ENCODE assay signal across 10 cellular contexts in the genomic region with DNA sequence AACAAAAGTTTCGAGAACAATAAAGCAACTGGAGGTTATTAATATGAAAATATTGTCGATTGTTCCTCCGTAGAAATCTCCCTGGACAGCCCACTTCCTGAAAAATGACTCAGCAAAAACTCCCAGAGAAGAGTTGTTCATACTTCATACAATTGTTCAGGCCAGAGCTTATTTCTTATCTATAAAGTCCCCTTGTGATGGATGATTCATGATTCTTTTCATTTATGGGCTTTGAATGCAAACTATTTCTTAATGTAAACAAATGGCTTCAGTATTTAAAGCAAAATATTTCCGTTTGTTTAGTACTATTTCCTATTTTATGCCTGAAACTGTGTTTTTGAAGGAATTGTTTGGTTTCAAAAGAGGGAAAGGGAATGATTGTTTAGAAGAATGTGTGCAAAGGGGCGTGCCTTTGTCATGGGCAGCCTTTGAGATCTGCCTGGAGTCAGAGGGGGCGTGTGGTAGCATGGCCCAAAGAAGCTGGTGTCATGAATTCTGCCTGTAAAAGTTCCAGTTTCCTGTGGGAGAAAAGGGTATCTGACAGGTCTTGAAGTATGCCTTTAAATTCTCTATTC. TPM values are rescaled to one million over a fixed set of nuclear protein-coding genes. Genes with fewer than 3 reads are reported as not detected.
A peak's percentile ranks its signal among the peaks of the same experiment; 100 is the strongest.
DNase-seq lines count a peak whose midpoint lies in the region; ATAC-seq and TF ChIP-seq lines count a peak whose summit lies in the region.
"Had no signal": no experiment of that assay in that cellular context is flagged by ENCODE, and none has a peak within 500 bp of the region (broad histone marks: within the 10 kb centered on the region; RNA-seq: fewer than 3 reads in every experiment).

No MANE protein-coding gene starts in this region.

- TF ChIP-seq CTCF in HEK293 (tag by site-specific recombination; IDR thresholded peaks at IDR 0.05) (no peak), omental fat pad (IDR thresholded peaks at IDR 0.05) (no peak)

- no peaks in the 10 kb centered on the region for H3K9me3 ChIP-seq in HEK293 (ENCODE audit: control insufficient read depth, insufficient read depth, low read depth, low read length)

- peak overlapping the region; percentile 8 for H3K4me3 Mint-ChIP-seq in activated T-helper 17 cell treated with anti-CD3 and anti-CD28 coated beads, Interleukin-2, amount 50 U/mL, for 72 hours

- ATAC-seq in activated T-helper 17 cell treated with anti-CD3 and anti-CD28 coated beads, Interleukin-2, amount 50 U/mL, for 72 hours (replicated peaks) = peak; percentile 64
- ATAC-seq in omental fat pad (ENCODE audit: low FRiP score) (no peak), HG03135 (IDR thresholded peaks at IDR 0.05; ENCODE audit: unreplicated experiment) (no peak), HG02798 (IDR thresholded peaks at IDR 0.05; ENCODE audit: poor library complexity, unreplicated experiment) (no peak)

- peaks cover 11% of the 10 kb centered on the region for H3K4me1 Mint-ChIP-seq in activated T-helper 17 cell treated with anti-CD3 and anti-CD28 coated beads, Interleukin-2, amount 50 U/mL, for 72 hours

- peaks cover under 1% of the 10 kb centered on the region for H3K27me3 Mint-ChIP-seq in activated T-helper 17 cell treated with anti-CD3 and anti-CD28 coated beads, Interleukin-2, amount 50 U/mL, for 72 hours

- no peaks in the 10 kb centered on the region for H3K9me3 Mint-ChIP-seq in activated T-helper 17 cell treated with anti-CD3 and anti-CD28 coated beads, Interleukin-2, amount 50 U/mL, for 72 hours
- H3K9me3 Mint-ChIP-seq: IgD-negative memory B cell had no signal

- H3K27ac Mint-ChIP-seq in activated T-helper 17 cell treated with anti-CD3 and anti-CD28 coated beads, Interleukin-2, amount 50 U/mL, for 72 hours = peak overlapping the region; percentile 44
- H3K27ac Mint-ChIP-seq: IgD-negative memory B cell had no signal

- H3K36me3 Mint-ChIP-seq in activated T-helper 17 cell treated with anti-CD3 and anti-CD28 coated beads, Interleukin-2, amount 50 U/mL, for 72 hours (ENCODE audit: low read depth) = no peaks in the 10 kb centered on the region

- H3K4me3 ChIP-seq in HEK293 (ENCODE audit: low read depth, low read length) = no peak overlapping the region

- no peaks in the 10 kb centered on the region for H3K4me1 ChIP-seq in HEK293 (ENCODE audit: control insufficient read depth, insufficient read depth, low read length)

- no peaks in the 10 kb centered on the region for H3K36me3 ChIP-seq in HEK293 (ENCODE audit: control insufficient read depth in 2 of 2, insufficient read depth in 1 of 2, low read length in 2 of 2)

- POLR2A ChIA-PET in HEK293 (lab: Yijun Ruan, JAX) = no interaction called here

- H3K27ac ChIP-seq in HEK293 (ENCODE audit: extremely low read depth, low read depth, low read length) = no peak overlapping the region

- DNase-seq in A172 (ENCODE audit: low spot score) = peak; percentile 89
- DNase-seq in kidney glomerular epithelial cell (lab: John Stamatoyannopoulos, UW) = peak; percentile 60
- DNase-seq in omental fat pad (ENCODE audit: low spot score) = no peak
- no peak for DNase-seq in activated effector memory CD4-positive, alpha-beta T cell treated with anti-CD3 and anti-CD28 coated beads, Interleukin-2, amount 50 U/mL, for 16 hours
- DNase-seq: activated naive CD4-positive, alpha-beta T cell treated with Interleukin-2 at 50 U/mL for 16 hours had no signal

- CTCF ChIA-PET in HEK293 (lab: Yijun Ruan, JAX) = interaction anchor here (0.6 to 2.1 kb wide), 9 partner anchors 13 to 940 kb away, joined by 3 to 17 read pairs (median 4); no protein-coding TSS in a partner anchor

TF ChIP-seq in HEK293, 187 proteins besides CTCF, POLR2A, EP300 and RAD21 (continues in another document):
- TF ChIP-seq ZNF335 (tag by site-specific recombination; conservative IDR thresholded peaks at IDR 0.05) = peak; percentile 75; the same call in 1 of the 2 replicates
- TF ChIP-seq, protein P1, sequence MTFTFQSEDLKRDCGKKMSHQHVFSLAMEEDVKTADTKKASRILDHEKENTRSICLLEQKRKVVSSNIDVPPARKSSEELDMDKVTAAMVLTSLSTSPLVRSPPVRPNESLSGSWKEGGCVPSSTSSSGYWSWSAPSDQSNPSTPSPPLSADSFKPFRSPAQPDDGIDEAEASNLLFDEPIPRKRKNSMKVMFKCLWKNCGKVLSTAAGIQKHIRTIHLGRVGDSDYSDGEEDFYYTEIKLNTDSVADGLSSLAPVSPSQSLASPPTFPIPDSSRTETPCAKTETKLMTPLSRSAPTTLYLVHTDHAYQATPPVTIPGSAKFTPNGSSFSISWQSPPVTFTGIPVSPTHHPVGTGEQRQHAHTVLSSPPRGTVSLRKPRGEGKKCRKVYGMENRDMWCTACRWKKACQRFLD (tag by site-specific recombination; IDR thresholded peaks at IDR 0.05) = no peak
- no peak for TF ChIP-seq ZNF610 (tag by site-specific recombination; IDR thresholded peaks at IDR 0.05; ENCODE audit: borderline replicate concordance)
- TF ChIP-seq, protein P2, sequence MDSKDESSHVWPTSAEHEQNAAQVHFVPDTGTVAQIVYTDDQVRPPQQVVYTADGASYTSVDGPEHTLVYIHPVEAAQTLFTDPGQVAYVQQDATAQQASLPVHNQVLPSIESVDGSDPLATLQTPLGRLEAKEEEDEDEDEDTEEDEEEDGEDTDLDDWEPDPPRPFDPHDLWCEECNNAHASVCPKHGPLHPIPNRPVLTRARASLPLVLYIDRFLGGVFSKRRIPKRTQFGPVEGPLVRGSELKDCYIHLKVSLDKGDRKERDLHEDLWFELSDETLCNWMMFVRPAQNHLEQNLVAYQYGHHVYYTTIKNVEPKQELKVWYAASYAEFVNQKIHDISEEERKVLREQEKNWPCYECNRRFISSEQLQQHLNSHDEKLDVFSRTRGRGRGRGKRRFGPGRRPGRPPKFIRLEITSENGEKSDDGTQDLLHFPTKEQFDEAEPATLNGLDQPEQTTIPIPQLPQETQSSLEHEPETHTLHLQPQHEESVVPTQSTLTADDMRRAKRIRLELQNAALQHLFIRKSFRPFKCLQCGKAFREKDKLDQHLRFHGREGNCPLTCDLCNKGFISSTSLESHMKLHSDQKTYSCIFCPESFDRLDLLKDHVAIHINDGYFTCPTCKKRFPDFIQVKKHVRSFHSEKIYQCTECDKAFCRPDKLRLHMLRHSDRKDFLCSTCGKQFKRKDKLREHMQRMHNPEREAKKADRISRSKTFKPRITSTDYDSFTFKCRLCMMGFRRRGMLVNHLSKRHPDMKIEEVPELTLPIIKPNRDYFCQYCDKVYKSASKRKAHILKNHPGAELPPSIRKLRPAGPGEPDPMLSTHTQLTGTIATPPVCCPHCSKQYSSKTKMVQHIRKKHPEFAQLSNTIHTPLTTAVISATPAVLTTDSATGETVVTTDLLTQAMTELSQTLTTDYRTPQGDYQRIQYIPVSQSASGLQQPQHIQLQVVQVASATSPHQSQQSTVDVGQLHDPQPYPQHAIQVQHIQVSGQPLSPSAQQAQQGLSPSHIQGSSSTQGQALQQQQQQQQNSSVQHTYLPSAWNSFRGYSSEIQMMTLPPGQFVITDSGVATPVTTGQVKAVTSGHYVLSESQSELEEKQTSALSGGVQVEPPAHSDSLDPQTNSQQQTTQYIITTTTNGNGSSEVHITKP (tag by site-specific recombination; IDR thresholded peaks at IDR 0.05) = no peak
- TF ChIP-seq MZF1 (tag by site-specific recombination; IDR thresholded peaks at IDR 0.05; ENCODE audit: borderline replicate concordance) = peak; percentile 60; the same call in 1 of the 2 replicates
- no peak for TF ChIP-seq ZNF223 (tag by site-specific recombination; IDR thresholded peaks at IDR 0.05)
- no peak for TF ChIP-seq BCL11A (tag by site-specific recombination; IDR thresholded peaks at IDR 0.05; ENCODE audit: low read depth)
- no peak for TF ChIP-seq IKZF3 (tag by site-specific recombination; IDR thresholded peaks at IDR 0.05)
- no peak for TF ChIP-seq ZFP3 (tag by site-specific recombination; IDR thresholded peaks at IDR 0.05; ENCODE audit: low read depth)
- 0 out of 2 replicates have a peak, but pooled peaks have one; percentile 32 for TF ChIP-seq KLF9 (tag by site-specific recombination; IDR thresholded peaks at IDR 0.05; ENCODE audit: low read depth)
- TF ChIP-seq, protein P3, sequence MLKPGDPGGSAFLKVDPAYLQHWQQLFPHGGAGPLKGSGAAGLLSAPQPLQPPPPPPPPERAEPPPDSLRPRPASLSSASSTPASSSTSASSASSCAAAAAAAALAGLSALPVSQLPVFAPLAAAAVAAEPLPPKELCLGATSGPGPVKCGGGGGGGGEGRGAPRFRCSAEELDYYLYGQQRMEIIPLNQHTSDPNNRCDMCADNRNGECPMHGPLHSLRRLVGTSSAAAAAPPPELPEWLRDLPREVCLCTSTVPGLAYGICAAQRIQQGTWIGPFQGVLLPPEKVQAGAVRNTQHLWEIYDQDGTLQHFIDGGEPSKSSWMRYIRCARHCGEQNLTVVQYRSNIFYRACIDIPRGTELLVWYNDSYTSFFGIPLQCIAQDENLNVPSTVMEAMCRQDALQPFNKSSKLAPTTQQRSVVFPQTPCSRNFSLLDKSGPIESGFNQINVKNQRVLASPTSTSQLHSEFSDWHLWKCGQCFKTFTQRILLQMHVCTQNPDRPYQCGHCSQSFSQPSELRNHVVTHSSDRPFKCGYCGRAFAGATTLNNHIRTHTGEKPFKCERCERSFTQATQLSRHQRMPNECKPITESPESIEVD (tag by site-specific recombination; IDR thresholded peaks at IDR 0.05) = peak; percentile 40; the same call in 1 of the 2 replicates
- TF ChIP-seq, protein P4, sequence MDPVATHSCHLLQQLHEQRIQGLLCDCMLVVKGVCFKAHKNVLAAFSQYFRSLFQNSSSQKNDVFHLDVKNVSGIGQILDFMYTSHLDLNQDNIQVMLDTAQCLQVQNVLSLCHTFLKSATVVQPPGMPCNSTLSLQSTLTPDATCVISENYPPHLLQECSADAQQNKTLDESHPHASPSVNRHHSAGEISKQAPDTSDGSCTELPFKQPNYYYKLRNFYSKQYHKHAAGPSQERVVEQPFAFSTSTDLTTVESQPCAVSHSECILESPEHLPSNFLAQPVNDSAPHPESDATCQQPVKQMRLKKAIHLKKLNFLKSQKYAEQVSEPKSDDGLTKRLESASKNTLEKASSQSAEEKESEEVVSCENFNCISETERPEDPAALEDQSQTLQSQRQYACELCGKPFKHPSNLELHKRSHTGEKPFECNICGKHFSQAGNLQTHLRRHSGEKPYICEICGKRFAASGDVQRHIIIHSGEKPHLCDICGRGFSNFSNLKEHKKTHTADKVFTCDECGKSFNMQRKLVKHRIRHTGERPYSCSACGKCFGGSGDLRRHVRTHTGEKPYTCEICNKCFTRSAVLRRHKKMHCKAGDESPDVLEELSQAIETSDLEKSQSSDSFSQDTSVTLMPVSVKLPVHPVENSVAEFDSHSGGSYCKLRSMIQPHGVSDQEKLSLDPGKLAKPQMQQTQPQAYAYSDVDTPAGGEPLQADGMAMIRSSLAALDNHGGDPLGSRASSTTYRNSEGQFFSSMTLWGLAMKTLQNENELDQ (tag by site-specific recombination; IDR thresholded peaks at IDR 0.05; ENCODE audit: low read depth) = no peak

RNA-seq across cellular contexts. Expression of a gene that starts 26.2 kb away (rescaled TPM):
- 15.7 and 17.6 TPM in 2 replicates for total RNA-seq in A172 (2014; rRNA removed; shearing (Covaris generic))
- 10 to 100 TPM in 1 of 2 donors, 1 to 10 TPM in 1; 9.8 to 12.1 TPM for total RNA-seq in activated T-helper 17 cell treated with anti-CD3 and anti-CD28 coated beads, Interleukin-2, amount 50 U/mL, for 72 hours
- total RNA-seq in omental fat pad = 10 to 100 TPM in 2 of 4 donors, 1 to 10 TPM in 2; 9.8 to 25.9 (median 10.9) TPM

Comparison
In these comparisons a context has a peak if more than half of its experiments do, and no peak if none do; other contexts are left out.
1. DNase-seq: peak in A172 (single experiment) and kidney glomerular epithelial cell (single experiment); none in omental fat pad (single experiment) and activated effector memory CD4-positive, alpha-beta T cell treated with anti-CD3 and anti-CD28 coated beads, Interleukin-2, amount 50 U/mL, for 16 hours (single experiment).